Comparison of ENCODE assay signal across 1 cellular context in genomic region chr11:107017104-107017432, GRCh38.
TF ChIP-seq lines count a peak whose summit lies in the region.

No MANE protein-coding gene starts in this region.

TF ChIP-seq in SK-N-SH treated with all-trans-retinoic acid at 6 μM for 48 hours, 23 proteins besides CTCF, POLR2A, EP300 and RAD21 (continued from another document):
- TF ChIP-seq ZNF565 (CRISPR knock-in tag; conservative IDR thresholded peaks at IDR 0.05; ENCODE audit: low read depth) (no peak), RARB (CRISPR knock-in tag; IDR thresholded peaks at IDR 0.05) (no peak), OSR1 (CRISPR knock-in tag; IDR thresholded peaks at IDR 0.05) (no peak), TCF4 (CRISPR knock-in tag; IDR thresholded peaks at IDR 0.05; ENCODE audit: borderline replicate concordance) (no peak), ISL1 (CRISPR knock-in tag; IDR thresholded peaks at IDR 0.05) (no peak), ESRRG (CRISPR knock-in tag; IDR thresholded peaks at IDR 0.05) (no peak), POU6F1 (CRISPR knock-in tag; IDR thresholded peaks at IDR 0.05; ENCODE audit: borderline replicate concordance, low read depth) (no peak), CREB5 (CRISPR knock-in tag; IDR thresholded peaks at IDR 0.05; ENCODE audit: low read depth) (no peak), CSDC2 (CRISPR knock-in tag; IDR thresholded peaks at IDR 0.05) (no peak)
